15 cellular contexts compared by ENCODE assay signal in genomic region chr2:27653397-27653796, GRCh38. TPM values are rescaled to one million over a fixed set of nuclear protein-coding genes. Genes with fewer than 3 reads are reported as not detected.
DNase-seq lines count a peak whose midpoint lies in the region; ATAC-seq and TF ChIP-seq lines count a peak whose summit lies in the region.
"Had no signal": no experiment of that assay in that cellular context is flagged by ENCODE, and none has a peak within 500 bp of the region (broad histone marks: within the 10 kb centered on the region; RNA-seq: fewer than 3 reads in every experiment).

No MANE protein-coding gene starts in this region.

- H3K9ac ChIP-seq in GM23248, result no peak overlapping the region
- H3K9ac ChIP-seq: BLaER1 had no signal

- CTCF ChIA-PET in activated CD8-positive, alpha-beta T cell treated with anti-CD3 and anti-CD28 coated beads for 36 hours (lab: Charles Lee), result interaction anchor here (2.5 kb wide), 1 partner anchor 30 kb away, joined by 14 read pairs; no protein-coding TSS in a partner anchor

- H3K4me2 ChIP-seq in GM23248 (ENCODE audit: unreplicated experiment), result no peak overlapping the region
- H3K4me2 ChIP-seq: BLaER1 had no signal

- H3K79me2 ChIP-seq in GM23248 (ENCODE audit: insufficient read depth), result no peaks in the 10 kb centered on the region; the same call in 1 of the 2 replicates

- peaks cover 50% of the 10 kb centered on the region for H3K36me3 Mint-ChIP-seq in activated CD8-positive, alpha-beta T cell treated with anti-CD3 and anti-CD28 coated beads for 36 hours (ENCODE audit: low read depth)

- H3K4me3 Mint-ChIP-seq in activated CD8-positive, alpha-beta T cell treated with anti-CD3 and anti-CD28 coated beads for 36 hours, result no peak overlapping the region
- H3K4me3 Mint-ChIP-seq: activated CD4-positive, alpha-beta T cell treated with anti-CD3 and anti-CD28 coated beads, Interleukin-2, amount 10 ng/mL, durations not matched to agents 24 days and 14 days; neural crest cell had no signal

- no peak for ATAC-seq in activated CD8-positive, alpha-beta T cell treated with anti-CD3 and anti-CD28 coated beads for 36 hours
- ATAC-seq in GM19351 (IDR thresholded peaks at IDR 0.05; ENCODE audit: unreplicated experiment), result no peak

- no peak for TF ChIP-seq CTCF in activated CD8-positive, alpha-beta T cell treated with anti-CD3 and anti-CD28 coated beads for 36 hours (IDR thresholded peaks at IDR 0.05)

- no peaks in the 10 kb centered on the region for H3K4me1 ChIP-seq in GM23248 (ENCODE audit: insufficient read depth)
- H3K4me1 ChIP-seq: BLaER1 had no signal

- 90 to 93% methylated on average over 2 of the region's 2 CpGs for WGBS in GM23248 (ENCODE audit: low coverage in 1 of 2, low lambda C conversion rate in 2 of 2, missing lambda C conversion rate in 2 of 2), 2 experiments

- H3K9me2 ChIP-seq in GM23248 (ENCODE audit: insufficient read depth), result no peaks in the 10 kb centered on the region

- no peaks in the 10 kb centered on the region for H3K27me3 ChIP-seq in GM23248 (replicated peaks; ENCODE audit: insufficient read depth)
- H3K27me3 ChIP-seq: BLaER1 had no signal

- DNase-seq in AG08396 (ENCODE audit: low spot score), result peak; percentile 7
- DNase-seq in GM23248, result peak; percentile 18
- no peak for DNase-seq in activated CD8-positive, alpha-beta T cell treated with anti-CD3 and anti-CD28 coated beads for 36 hours
- DNase-seq in glomerular visceral epithelial cell (ENCODE audit: extremely low spot score), result peak; percentile 75
- no peak for DNase-seq in OCI-M1 (lab: John Stamatoyannopoulos, UW)
- DNase-seq in Kasumi-1 (lab: John Stamatoyannopoulos, UW), result no peak
- DNase-seq: activated CD4-positive, alpha-beta T cell treated with anti-CD3 and anti-CD28 coated beads, Interleukin-2, amount 10 ng/mL, durations not matched to agents 24 days and 14 days; DMS 273 treated with DMSO at 0.1 percent for 48 hours; effector memory CD4-positive, alpha-beta T cell; NCI-H146; NK-92 treated with Interleukin-12 subunit alpha and Interleukin-12 subunit beta, amount 100 ng/mL, for 24 hours; retina had no signal

- H3K4me3 ChIP-seq in GM23248, result no peak overlapping the region
- H3K4me3 ChIP-seq: BLaER1 had no signal

- H3K9me3 Mint-ChIP-seq in activated CD8-positive, alpha-beta T cell treated with anti-CD3 and anti-CD28 coated beads for 36 hours, result no peaks in the 10 kb centered on the region
- H3K9me3 Mint-ChIP-seq: activated CD4-positive, alpha-beta T cell treated with anti-CD3 and anti-CD28 coated beads, Interleukin-2, amount 10 ng/mL, durations not matched to agents 24 days and 14 days; neural crest cell had no signal

- peak overlapping the region; percentile 23 for H3K27ac Mint-ChIP-seq in activated CD8-positive, alpha-beta T cell treated with anti-CD3 and anti-CD28 coated beads for 36 hours

- no peaks in the 10 kb centered on the region for H3K9me3 ChIP-seq in GM23248 (ENCODE audit: low read depth)
- H3K9me3 ChIP-seq: BLaER1 had no signal

- peaks cover 79% of the 10 kb centered on the region for H3K36me3 ChIP-seq in GM23248 (ENCODE audit: low read depth)

- H3K27ac ChIP-seq in GM23248, result no peak overlapping the region
- H3K27ac ChIP-seq: BLaER1 had no signal

- H3K4me1 Mint-ChIP-seq in activated CD8-positive, alpha-beta T cell treated with anti-CD3 and anti-CD28 coated beads for 36 hours (ENCODE audit: low read depth), result peaks cover 16% of the 10 kb centered on the region
- H3K4me1 Mint-ChIP-seq: neural crest cell had no signal

- H4K20me1 ChIP-seq in GM23248 (ENCODE audit: insufficient read depth), result no peaks in the 10 kb centered on the region

- no peaks in the 10 kb centered on the region for H3K27me3 Mint-ChIP-seq in activated CD8-positive, alpha-beta T cell treated with anti-CD3 and anti-CD28 coated beads for 36 hours
- H3K27me3 Mint-ChIP-seq: activated CD4-positive, alpha-beta T cell treated with anti-CD3 and anti-CD28 coated beads, Interleukin-2, amount 10 ng/mL, durations not matched to agents 24 days and 14 days had no signal

- POLR2A ChIA-PET in activated CD8-positive, alpha-beta T cell treated with anti-CD3 and anti-CD28 coated beads for 36 hours (lab: Charles Lee), result interaction anchor here (1.0 to 1.4 kb wide), 3 partner anchors 11 to 238 kb away, joined by 3 to 5 read pairs (median 4); partner anchors contain the start of genes SLC4A1AP and SUPT7L

- in situ Hi-C loops in GM23248 (cut with MboI), result no loop called here

- peaks cover 37% of the 10 kb centered on the region for H3F3A ChIP-seq in GM23248 (ENCODE audit: insufficient read depth)

- H2AFZ ChIP-seq in GM23248, result no peak overlapping the region

- intact Hi-C loops in activated CD8-positive, alpha-beta T cell treated with anti-CD3 and anti-CD28 coated beads for 36 hours (cut with micrococcal nuclease), result no loop called here

RNA-seq across cellular contexts. Expression of gene SUPT7L, which starts 10.0 kb away (rescaled TPM):
- 24.6 and 25.3 TPM in 2 replicates for total RNA-seq in GM23248 (2014; rRNA removed; shearing (Covaris generic))
- 22.0 and 23.3 TPM in 2 replicates for polyA plus RNA-seq in GM23248 (2016; fragmentation: Nextera tagmentation; extraction: Ambion mirVana)
- total RNA-seq in activated CD8-positive, alpha-beta T cell treated with anti-CD3 and anti-CD28 coated beads for 36 hours, result 10 to 100 TPM; 21.8 to 22.6 TPM

RNA-seq across cellular contexts. Expression of gene SLC4A1AP, which starts 10.3 kb away (rescaled TPM):
- total RNA-seq in GM23248 (2014; rRNA removed; shearing (Covaris generic)), result 21.0 and 23.9 TPM in 2 replicates
- 22.4 and 24.4 TPM in 2 replicates for polyA plus RNA-seq in GM23248 (2016; fragmentation: Nextera tagmentation; extraction: Ambion mirVana)
- 10 to 100 TPM; 19.1 to 19.3 TPM for total RNA-seq in activated CD8-positive, alpha-beta T cell treated with anti-CD3 and anti-CD28 coated beads for 36 hours

RNA-seq across cellular contexts. Expression of gene GPN1, which starts 24.5 kb away (rescaled TPM):
- 24.7 and 25.1 TPM in 2 replicates for total RNA-seq in GM23248 (2014; rRNA removed; shearing (Covaris generic))
- 41.4 and 42.4 TPM in 2 replicates for polyA plus RNA-seq in GM23248 (2016; fragmentation: Nextera tagmentation; extraction: Ambion mirVana)
- 10 to 100 TPM; 37.6 to 41.2 TPM for total RNA-seq in activated CD8-positive, alpha-beta T cell treated with anti-CD3 and anti-CD28 coated beads for 36 hours

RNA-seq across cellular contexts. Expression of gene CCDC121, which starts 24.6 kb away (rescaled TPM):
- 1.6 and 3.4 TPM in 2 replicates for total RNA-seq in GM23248 (2014; rRNA removed; shearing (Covaris generic))
- 0.50 and 0.87 TPM in 2 replicates for polyA plus RNA-seq in GM23248 (2016; fragmentation: Nextera tagmentation; extraction: Ambion mirVana)
- under 1 TPM; 0.40 to 0.43 TPM for total RNA-seq in activated CD8-positive, alpha-beta T cell treated with anti-CD3 and anti-CD28 coated beads for 36 hours

Comparison
In these comparisons a context has a peak if more than half of its experiments do, and no peak if none do; other contexts are left out.
1. DNase-seq: peak in AG08396 (single experiment), GM23248 (single experiment) and glomerular visceral epithelial cell (single experiment); none in activated CD8-positive, alpha-beta T cell treated with anti-CD3 and anti-CD28 coated beads for 36 hours (single experiment), OCI-M1 (single experiment) and Kasumi-1 (0 of 2).